9 cellular contexts compared by ENCODE assay signal in the genomic region with DNA sequence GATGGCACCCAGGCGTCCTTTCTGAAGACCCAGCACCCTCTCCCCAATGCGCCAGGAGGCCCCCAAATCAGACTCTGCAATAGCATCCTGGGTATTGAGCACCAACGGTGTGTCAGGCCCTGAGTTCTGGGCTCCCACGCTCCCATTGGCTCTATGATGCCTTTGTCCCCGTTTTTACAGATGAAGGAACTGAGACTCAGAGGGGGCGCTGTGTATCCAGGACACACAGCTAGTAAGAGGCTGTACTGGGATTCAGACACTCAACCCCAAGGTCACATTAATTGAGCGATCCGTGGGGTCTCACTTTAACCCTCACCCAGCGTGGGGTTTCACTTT. TPM values are rescaled to one million over a fixed set of nuclear protein-coding genes. Genes with fewer than 3 reads are reported as not detected.
DNase-seq lines count a peak whose midpoint lies in the region; ATAC-seq and TF ChIP-seq lines count a peak whose summit lies in the region.
"Had no signal": no experiment of that assay in that cellular context is flagged by ENCODE, and none has a peak within 500 bp of the region (broad histone marks: within the 10 kb centered on the region; RNA-seq: fewer than 3 reads in every experiment).

No MANE protein-coding gene starts in this region.

- H3K27me3 Mint-ChIP-seq in activated T-helper 2 cell treated with anti-CD3 and anti-CD28 coated beads, Interferon-gamma antibody, Interleukin-2, Interleukin-4, amounts not matched to agents 10 μg/mL and 5 μg/mL and 100 μg/mL, durations not matched to agents 14 hours and 24 hours and 36 hours (ENCODE audit: low read depth), result no peaks in the 10 kb centered on the region

- ATAC-seq in lower lobe of right lung, result no peak
- ATAC-seq in GM21619 (IDR thresholded peaks at IDR 0.05; ENCODE audit: unreplicated experiment), result no peak
- ATAC-seq in GM18519 (IDR thresholded peaks at IDR 0.05; ENCODE audit: low FRiP score, unreplicated experiment), result no peak
- ATAC-seq in GM19463 (IDR thresholded peaks at IDR 0.05; ENCODE audit: unreplicated experiment), result no peak

- no peak for TF ChIP-seq CTCF in AG04449 (IDR thresholded peaks at IDR 0.05; ENCODE audit: insufficient read depth, low read length, missing control alignments)
- TF ChIP-seq CTCF in GM12865 (IDR thresholded peaks at IDR 0.05; ENCODE audit: insufficient read depth, low read depth, low read length, missing control alignments), result no peak
- TF ChIP-seq CTCF in lower lobe of right lung (IDR thresholded peaks at IDR 0.05), result no peak

- peaks cover 16% of the 10 kb centered on the region for H3K4me1 ChIP-seq in lower lobe of right lung

- H3K27ac Mint-ChIP-seq in activated T-helper 2 cell treated with anti-CD3 and anti-CD28 coated beads, Interferon-gamma antibody, Interleukin-2, Interleukin-4, amounts not matched to agents 10 μg/mL and 5 μg/mL and 100 μg/mL, durations not matched to agents 14 hours and 24 hours and 36 hours, result no peak overlapping the region

- peak overlapping the region; percentile 73 for H3K4me3 Mint-ChIP-seq in activated T-helper 2 cell treated with anti-CD3 and anti-CD28 coated beads, Interferon-gamma antibody, Interleukin-2, Interleukin-4, amounts not matched to agents 10 μg/mL and 5 μg/mL and 100 μg/mL, durations not matched to agents 14 hours and 24 hours and 36 hours (ENCODE audit: low read depth)

- POLR2A ChIA-PET in AG04449 (lab: Yijun Ruan, JAX), result no interaction called here

- no peaks in the 10 kb centered on the region for H3K9me3 ChIP-seq in lower lobe of right lung

- H3K36me3 Mint-ChIP-seq in activated T-helper 2 cell treated with anti-CD3 and anti-CD28 coated beads, Interferon-gamma antibody, Interleukin-2, Interleukin-4, amounts not matched to agents 10 μg/mL and 5 μg/mL and 100 μg/mL, durations not matched to agents 14 hours and 24 hours and 36 hours (ENCODE audit: low read depth), result no peaks in the 10 kb centered on the region

- H3K36me3 ChIP-seq in lower lobe of right lung, result no peaks in the 10 kb centered on the region

- H3K27me3 ChIP-seq in lower lobe of right lung (ENCODE audit: low read depth), result peaks cover 36% of the 10 kb centered on the region

- H3K27ac ChIP-seq in lower lobe of right lung, result peak overlapping the region; percentile 56

- H3K4me3 ChIP-seq in AG04449 (ENCODE audit: low read depth, low read length) (peak overlapping the region; percentile 37; the same call in 1 of the 2 replicates), GM12865 (ENCODE audit: low read depth, low read length) (peak overlapping the region; percentile 6; the same call in 1 of the 2 replicates), lower lobe of right lung (peak overlapping the region; percentile 50)

- peaks cover 16% of the 10 kb centered on the region for H3K4me1 Mint-ChIP-seq in activated T-helper 2 cell treated with anti-CD3 and anti-CD28 coated beads, Interferon-gamma antibody, Interleukin-2, Interleukin-4, amounts not matched to agents 10 μg/mL and 5 μg/mL and 100 μg/mL, durations not matched to agents 14 hours and 24 hours and 36 hours (ENCODE audit: low read depth)

- DNase-seq in AG04449 (ENCODE audit: low read depth, low spot score) (no peak), GM12865 (ENCODE audit: low read depth) (no peak), lower lobe of right lung (no peak), NCI-H1436 (lab: John Stamatoyannopoulos, UW) (no peak)
- peak; percentile 11 for DNase-seq in activated T-helper 2 cell treated with anti-CD3 and anti-CD28 coated beads, Interferon-gamma antibody, Interleukin-2, Interleukin-4, amounts not matched to agents 10 μg/mL and 5 μg/mL and 100 μg/mL, durations not matched to agents 14 hours and 24 hours and 36 hours (ENCODE audit: low spot score)

- no peaks in the 10 kb centered on the region for H3K9me3 Mint-ChIP-seq in activated T-helper 2 cell treated with anti-CD3 and anti-CD28 coated beads, Interferon-gamma antibody, Interleukin-2, Interleukin-4, amounts not matched to agents 10 μg/mL and 5 μg/mL and 100 μg/mL, durations not matched to agents 14 hours and 24 hours and 36 hours

- intact Hi-C loops in activated T-helper 2 cell treated with anti-CD3 and anti-CD28 coated beads, Interferon-gamma antibody, Interleukin-2, Interleukin-4, amounts not matched to agents 10 μg/mL and 5 μg/mL and 100 μg/mL, durations not matched to agents 14 hours and 24 hours and 36 hours (cut with micrococcal nuclease), result loop anchor here (5.0 kb wide), 1 partner anchor 34 kb away; no protein-coding TSS in a partner anchor
- intact Hi-C loops in lower lobe of right lung (cut with DNase I), result no loop called here

- CTCF ChIA-PET in AG04449 (lab: Yijun Ruan, JAX), result interaction anchor here (0.9 kb wide), 1 partner anchor 459 kb away, joined by 4 read pairs; no protein-coding TSS in a partner anchor

RNA-seq across cellular contexts. Expression of gene CYP4F22, which starts 42.5 kb away (rescaled TPM):
- total RNA-seq in activated T-helper 2 cell treated with anti-CD3 and anti-CD28 coated beads, Interferon-gamma antibody, Interleukin-2, Interleukin-4, amounts not matched to agents 10 μg/mL and 5 μg/mL and 100 μg/mL, durations not matched to agents 14 hours and 24 hours and 36 hours, result 0.14 TPM in 2 replicates
- total RNA-seq in lower lobe of right lung, result 0.24 TPM
- total RNA-seq: kidney epithelial cell had no signal
